9 cellular contexts compared by ENCODE assay signal in genomic region chr17:58248955-58249269, GRCh38. TPM values are rescaled to one million over a fixed set of nuclear protein-coding genes. Genes with fewer than 3 reads are reported as not detected.
DNase-seq lines count a peak whose midpoint lies in the region; ATAC-seq, FAIRE-seq and TF ChIP-seq lines count a peak whose summit lies in the region.
"Had no signal": no experiment of that assay in that cellular context is flagged by ENCODE, and none has a peak within 500 bp of the region (broad histone marks: within the 10 kb centered on the region; RNA-seq: fewer than 3 reads in every experiment).

No MANE protein-coding gene starts in this region.

- TF ChIP-seq POLR2A in breast epithelium (IDR thresholded peaks at IDR 0.05), result no peak

- CTCF ChIA-PET in MCF 10A (lab: Yijun Ruan, JAX), result interaction anchor here (2.1 kb wide), 1 partner anchor 9 kb away, joined by 4 read pairs; no protein-coding TSS in a partner anchor

- H3K27me3 Mint-ChIP-seq in MCF 10A (ENCODE audit: insufficient read depth, unreplicated experiment), result peaks cover 63% of the 10 kb centered on the region
- H3K27me3 Mint-ChIP-seq in type B pancreatic cell, result peaks cover 92% of the 10 kb centered on the region

- H3K9me3 ChIP-seq in breast epithelium (no peaks in the 10 kb centered on the region), ascending aorta (no peaks in the 10 kb centered on the region), keratinocyte (ENCODE audit: control insufficient read depth, low read depth, low read length) (no peaks in the 10 kb centered on the region)

- H3K9me3 Mint-ChIP-seq in MCF 10A (ENCODE audit: unreplicated experiment) (no peaks in the 10 kb centered on the region), type B pancreatic cell (no peaks in the 10 kb centered on the region)

- no peaks in the 10 kb centered on the region for H3K79me2 ChIP-seq in keratinocyte (ENCODE audit: control insufficient read depth, insufficient read depth, low read length)

- peak overlapping the region in 2 of 3 donors; percentile 55 to 70 for H3K4me3 ChIP-seq in breast epithelium
- H3K4me3 ChIP-seq in ascending aorta, result peak overlapping the region; percentile 56 to 64
- H3K4me3 ChIP-seq in keratinocyte (ENCODE audit: control insufficient read depth in 2 of 3, extremely low read depth in 1 of 3, insufficient read depth in 2 of 3, low read depth in 1 of 3, low read length in 3 of 3), result no peak overlapping the region

- dilution Hi-C loops in keratinocyte (cut with MboI; ENCODE audit: extremely low pct_ligation_motif_present, low sequenced_read_pairs), result no loop called here

- H3K27me3 ChIP-seq in breast epithelium (peaks cover 0 to 6% of the 10 kb centered on the region in 2 donors), ascending aorta (peaks cover 4% of the 10 kb centered on the region), keratinocyte (ENCODE audit: control insufficient read depth, extremely low read depth, insufficient read depth, low read length) (peaks cover 43% of the 10 kb centered on the region)

- TF ChIP-seq CTCF in breast epithelium (IDR thresholded peaks at IDR 0.05) (no peak), MCF 10A (IDR thresholded peaks at IDR 0.05; ENCODE audit: unreplicated experiment) (no peak), ascending aorta (IDR thresholded peaks at IDR 0.05) (no peak), keratinocyte (optimal IDR thresholded peaks at IDR 0.05 in 1 of 3, IDR thresholded peaks at IDR 0.05 in 1 of 3, conservative IDR thresholded peaks at IDR 0.05 in 1 of 3; ENCODE audit: extremely low read depth in 1 of 3, insufficient read depth in 2 of 3, low read length in 3 of 3) (no peak), type B pancreatic cell (conservative IDR thresholded peaks at IDR 0.05) (no peak)

- H3K36me3 ChIP-seq in breast epithelium, result no peaks in the 10 kb centered on the region
- H3K36me3 ChIP-seq in ascending aorta, result no peaks in the 10 kb centered on the region
- no peaks in the 10 kb centered on the region for H3K36me3 ChIP-seq in keratinocyte (ENCODE audit: control insufficient read depth in 2 of 2, extremely low read depth in 1 of 2, insufficient read depth in 2 of 2, low read length in 2 of 2)

- no peaks in the 10 kb centered on the region for H3K4me1 ChIP-seq in breast epithelium
- H3K4me1 ChIP-seq in ascending aorta, result peaks cover 4% of the 10 kb centered on the region in 2 donors
- peaks cover 5% of the 10 kb centered on the region for H3K4me1 ChIP-seq in keratinocyte (ENCODE audit: control insufficient read depth, extremely low read depth, insufficient read depth, low read length)

- H3K27ac ChIP-seq in breast epithelium (no peak overlapping the region), ascending aorta (no peak overlapping the region), keratinocyte (ENCODE audit: control insufficient read depth, insufficient read depth, low read length) (no peak overlapping the region)

- no peak overlapping the region for H3K27ac Mint-ChIP-seq in MCF 10A (ENCODE audit: low read depth, unreplicated experiment)
- no peak overlapping the region for H3K27ac Mint-ChIP-seq in type B pancreatic cell

- no peak overlapping the region for H2AFZ ChIP-seq in keratinocyte (ENCODE audit: control insufficient read depth, low read length)

- no peak overlapping the region for H3K4me3 Mint-ChIP-seq in MCF 10A (ENCODE audit: unreplicated experiment)
- peak overlapping the region; percentile 78 for H3K4me3 Mint-ChIP-seq in type B pancreatic cell

- FAIRE-seq in keratinocyte (lab: Jason Lieb, UNC), result no peak

- no peak for ATAC-seq in HG02588 (IDR thresholded peaks at IDR 0.05; ENCODE audit: unreplicated experiment)

- BruUV-seq in MCF 10A (replicated peaks; lab: Mats Ljungman, UMichigan), result no TSS peak

- intact Hi-C loops in breast epithelium (cut with DNase I; ENCODE audit: low total_unique reads), result no loop called here
- intact Hi-C loops in MCF 10A (cut with micrococcal nuclease), result no loop called here
- intact Hi-C loops in ascending aorta (cut with DNase I), result loop anchor here (5.0 kb wide), 1 partner anchor 168 kb away; the partner anchor contains the start of gene RNF43

- POLR2A ChIA-PET in MCF 10A (lab: Yijun Ruan, JAX), result no interaction called here

- no peaks in the 10 kb centered on the region for H3K9me1 ChIP-seq in keratinocyte (ENCODE audit: control insufficient read depth, extremely low read depth, insufficient read depth, low read length)

- no peak for DNase-seq in breast epithelium (ENCODE audit: low spot score in 2 of 2)
- DNase-seq in MCF 10A (ENCODE audit: unreplicated experiment), result no peak
- DNase-seq in ascending aorta (ENCODE audit: low spot score in 2 of 2), result no peak
- no peak for DNase-seq in keratinocyte (ENCODE audit: low read depth, low spot score)
- no peak for DNase-seq in type B pancreatic cell (ENCODE audit: extremely low spot score, unreplicated experiment)
- DNase-seq in effector CD4-positive, alpha-beta T cell, result no peak
- DNase-seq in occipital lobe (lab: John Stamatoyannopoulos, UW), result no peak

- no peaks in the 10 kb centered on the region for H3K4me1 Mint-ChIP-seq in MCF 10A (ENCODE audit: insufficient read depth, unreplicated experiment)
- H3K4me1 Mint-ChIP-seq in type B pancreatic cell (ENCODE audit: unreplicated experiment), result no peaks in the 10 kb centered on the region

- H3K36me3 Mint-ChIP-seq in MCF 10A (ENCODE audit: insufficient read depth, unreplicated experiment) (no peaks in the 10 kb centered on the region), type B pancreatic cell (no peaks in the 10 kb centered on the region)

- no peaks in the 10 kb centered on the region for H4K20me1 ChIP-seq in keratinocyte (ENCODE audit: control insufficient read depth, extremely low read depth, insufficient read depth, low read length)

- H3K9ac ChIP-seq in keratinocyte (ENCODE audit: control insufficient read depth, extremely low read depth, insufficient read depth, low read length), result no peak overlapping the region

- peak overlapping the region; percentile 80 for H3K4me2 ChIP-seq in keratinocyte (ENCODE audit: control insufficient read depth, extremely low read depth, insufficient read depth, low read depth, low read length)

RNA-seq across cellular contexts. Expression of gene LPO, which starts 10.5 kb away (rescaled TPM):
- total RNA-seq in breast epithelium (under 1 TPM in 1 of 3 donors, not detected in 2; 0.29 TPM), MCF 10A (2022) (not detected in 2 replicates), ascending aorta (not detected), type B pancreatic cell (ENCODE audit: low replicate concordance) (not detected in 2 replicates), occipital lobe (not detected)
- polyA plus RNA-seq in keratinocyte, result not detected in 3 replicates
- polyA plus RNA-seq in keratinocyte (2011; ENCODE audit: low read depth), result not detected
- not detected in 2 replicates for polyA plus RNA-seq in keratinocyte (2011; cell fraction: cytosol; rRNA removed)
- polyA plus RNA-seq in keratinocyte (2011; cell fraction: nucleus; rRNA removed), result not detected in 2 replicates
- not detected in 2 replicates for polyA plus RNA-seq in keratinocyte (2012; ENCODE audit: low replicate concordance)
- not detected in 3 replicates for polyA minus RNA-seq in keratinocyte
- not detected for polyA minus RNA-seq in keratinocyte (2011; cell fraction: cytosol; rRNA and poly(A)+ RNA removed)
- not detected in 2 replicates for polyA minus RNA-seq in keratinocyte (2011; cell fraction: nucleus; rRNA and poly(A)+ RNA removed)
- total RNA-seq: Calu3 had no signal

RNA-seq across cellular contexts. Expression of gene MKS1, which starts 29.9 kb away (rescaled TPM):
- 10 to 100 TPM in 2 of 3 donors, 1 to 10 TPM in 1; 8.0 to 21.1 (median 15.1) TPM for total RNA-seq in breast epithelium
- total RNA-seq in MCF 10A (2022), result 15.4 and 22.8 TPM in 2 replicates
- 1.5 TPM for total RNA-seq in ascending aorta
- 11.2 to 12.2 TPM (median 12.0 TPM) in 3 replicates for polyA plus RNA-seq in keratinocyte
- 6.6 TPM for polyA plus RNA-seq in keratinocyte (2011; ENCODE audit: low read depth)
- polyA plus RNA-seq in keratinocyte (2011; cell fraction: cytosol; rRNA removed), result 8.4 and 8.9 TPM in 2 replicates
- polyA plus RNA-seq in keratinocyte (2011; cell fraction: nucleus; rRNA removed), result 23.4 and 26.9 TPM in 2 replicates
- 10.3 and 10.7 TPM in 2 replicates for polyA plus RNA-seq in keratinocyte (2012; ENCODE audit: low replicate concordance)
- polyA minus RNA-seq in keratinocyte, result 10.6 to 26.7 TPM (median 14.0 TPM) in 3 replicates
- polyA minus RNA-seq in keratinocyte (2011; cell fraction: cytosol; rRNA and poly(A)+ RNA removed), result 14.6 TPM
- polyA minus RNA-seq in keratinocyte (2011; cell fraction: nucleus; rRNA and poly(A)+ RNA removed), result 9.6 and 10.2 TPM in 2 replicates
- 21.9 and 33.2 TPM in 2 replicates for total RNA-seq in type B pancreatic cell (ENCODE audit: low replicate concordance)
- total RNA-seq in occipital lobe, result 16.1 TPM

RNA-seq across cellular contexts. Expression of gene MPO, which starts 31.8 kb away (rescaled TPM):
- total RNA-seq in breast epithelium (under 1 TPM in 1 of 3 donors, not detected in 2; 0.16 TPM), MCF 10A (2022) (0.19 TPM in 1 of 2 replicates, not detected in the other), ascending aorta (1.8 TPM), type B pancreatic cell (ENCODE audit: low replicate concordance) (not detected in 2 replicates), occipital lobe (not detected)
- polyA plus RNA-seq in keratinocyte, result not detected in 3 replicates
- polyA plus RNA-seq in keratinocyte (2011; ENCODE audit: low read depth), result not detected
- polyA plus RNA-seq in keratinocyte (2011; cell fraction: cytosol; rRNA removed), result not detected in 2 replicates
- not detected in 2 replicates for polyA plus RNA-seq in keratinocyte (2011; cell fraction: nucleus; rRNA removed)
- not detected in 2 replicates for polyA plus RNA-seq in keratinocyte (2012; ENCODE audit: low replicate concordance)
- polyA minus RNA-seq in keratinocyte, result not detected in 3 replicates
- polyA minus RNA-seq in keratinocyte (2011; cell fraction: cytosol; rRNA and poly(A)+ RNA removed), result not detected
- polyA minus RNA-seq in keratinocyte (2011; cell fraction: nucleus; rRNA and poly(A)+ RNA removed), result not detected in 2 replicates
- total RNA-seq: Calu3 had no signal

RNA-seq across cellular contexts. Expression of gene EPX, which starts 56.4 kb away (rescaled TPM):
- total RNA-seq in breast epithelium (not detected), MCF 10A (2022) (not detected in 2 replicates), ascending aorta (not detected), type B pancreatic cell (ENCODE audit: low replicate concordance) (not detected in 2 replicates), occipital lobe (not detected)
- polyA plus RNA-seq in keratinocyte, result not detected in 3 replicates
- polyA plus RNA-seq in keratinocyte (2011; ENCODE audit: low read depth), result not detected
- not detected in 2 replicates for polyA plus RNA-seq in keratinocyte (2011; cell fraction: cytosol; rRNA removed)
- polyA plus RNA-seq in keratinocyte (2011; cell fraction: nucleus; rRNA removed), result not detected in 2 replicates
- polyA plus RNA-seq in keratinocyte (2012; ENCODE audit: low replicate concordance), result 0.07 TPM in 1 of 2 replicates, not detected in the other
- polyA minus RNA-seq in keratinocyte, result not detected in 3 replicates
- polyA minus RNA-seq in keratinocyte (2011; cell fraction: cytosol; rRNA and poly(A)+ RNA removed), result not detected
- not detected in 2 replicates for polyA minus RNA-seq in keratinocyte (2011; cell fraction: nucleus; rRNA and poly(A)+ RNA removed)
- total RNA-seq: Calu3 had no signal

Comparison
In these comparisons a context has a peak if more than half of its experiments do, and no peak if none do; other contexts are left out.
1. H3K4me3 ChIP-seq: peak in breast epithelium (2 of 3) and ascending aorta (2 of 2); none in keratinocyte (0 of 3).